8 cellular contexts compared by ENCODE assay signal in genomic region chr15:89018235-89018634, GRCh38.
DNase-seq lines count a peak whose midpoint lies in the region; ATAC-seq and TF ChIP-seq lines count a peak whose summit lies in the region.

No MANE protein-coding gene starts in this region.

- H3K79me1 ChIP-seq in trophoblast cell (ENCODE audit: low read length): peaks cover 2% of the 10 kb centered on the region

- H3K79me2 ChIP-seq in trophoblast cell (ENCODE audit: control insufficient read depth, insufficient read depth, low read length, poor library complexity) (no peaks in the 10 kb centered on the region), hepatocyte (no peaks in the 10 kb centered on the region)

- H3K36me3 ChIP-seq in trophoblast cell (ENCODE audit: control insufficient read depth in 1 of 2, insufficient read depth in 2 of 2, low read length in 2 of 2) (no peaks in the 10 kb centered on the region), hepatocyte (replicated peaks; ENCODE audit: insufficient read depth, low read depth) (no peaks in the 10 kb centered on the region)

- H3K4ac ChIP-seq in trophoblast cell (ENCODE audit: low read depth, low read length): no peak overlapping the region

- H3K4me3 ChIP-seq in trophoblast cell (ENCODE audit: low read depth, low read length) (no peak overlapping the region), hepatocyte (no peak overlapping the region)

- H3K27me3 Mint-ChIP-seq in glutamatergic neuron (ENCODE audit: unreplicated experiment): peaks cover 2% of the 10 kb centered on the region

- no peak overlapping the region for H3K14ac ChIP-seq in trophoblast cell (ENCODE audit: low read length)

- H3K36me3 Mint-ChIP-seq in glutamatergic neuron (ENCODE audit: unreplicated experiment): peaks cover 11% of the 10 kb centered on the region

- no peaks in the 10 kb centered on the region for H4K20me1 ChIP-seq in hepatocyte (ENCODE audit: insufficient read depth, poor library complexity, severe bottlenecking)

- H3K27ac Mint-ChIP-seq in glutamatergic neuron (ENCODE audit: unreplicated experiment): no peak overlapping the region

- no peak overlapping the region for H4K8ac ChIP-seq in trophoblast cell (ENCODE audit: low read depth, low read length)

- H3K23ac ChIP-seq in trophoblast cell (ENCODE audit: low read length): no peak overlapping the region

- WGBS in trophoblast cell (ENCODE audit: extremely low coverage, insufficient coverage, insufficient read length): no CpG with 5 or more reads among the region's 7 CpGs
- 88% methylated on average over 7 of the region's 7 CpGs for WGBS in hepatocyte (ENCODE audit: low lambda C conversion rate, missing lambda C conversion rate)

- H2BK12ac ChIP-seq in trophoblast cell (ENCODE audit: low read length): peak overlapping the region; percentile 50

- H3K27ac ChIP-seq in trophoblast cell (ENCODE audit: low read depth, low read length): no peak overlapping the region
- no peak overlapping the region for H3K27ac ChIP-seq in hepatocyte

- peak overlapping the region; percentile 28 for H2BK120ac ChIP-seq in trophoblast cell (ENCODE audit: insufficient read depth, low read length, poor library complexity)

- no peak overlapping the region for H3K18ac ChIP-seq in trophoblast cell (ENCODE audit: low read length)

- peaks cover 8% of the 10 kb centered on the region for H3K4me1 Mint-ChIP-seq in glutamatergic neuron (ENCODE audit: low read depth, unreplicated experiment)

- peak; percentile 25 for ATAC-seq in SK-N-SH treated with all-trans-retinoic acid at 6 μM for 48 hours
- ATAC-seq in GM19023 (IDR thresholded peaks at IDR 0.05; ENCODE audit: unreplicated experiment): no peak

- no peak overlapping the region for H2BK5ac ChIP-seq in trophoblast cell (ENCODE audit: low read depth, low read length, poor library complexity)

- DNase-seq in AG20443 (ENCODE audit: low spot score) (peak; percentile 60), glutamatergic neuron (no peak), trophoblast cell (no peak), AML-193 (lab: John Stamatoyannopoulos, UW) (no peak), hepatocyte (ENCODE audit: low spot score) (no peak), epidermal melanocyte (ENCODE audit: insufficient read length, low spot score) (no peak)

- no peaks in the 10 kb centered on the region for H3K9me3 Mint-ChIP-seq in glutamatergic neuron (ENCODE audit: unreplicated experiment)

- H2AFZ ChIP-seq in trophoblast cell (ENCODE audit: insufficient read depth, low read length, poor library complexity) (no peak overlapping the region), hepatocyte (no peak overlapping the region)

- H3K27me3 ChIP-seq in trophoblast cell (ENCODE audit: insufficient read depth, low read length) (no peaks in the 10 kb centered on the region), hepatocyte (no peaks in the 10 kb centered on the region)

- peaks cover 4 to 7% of the 10 kb centered on the region in 2 experiments for H3K4me1 ChIP-seq in trophoblast cell (ENCODE audit: control insufficient read depth in 1 of 2, insufficient read depth in 2 of 2, low read length in 2 of 2)
- no peaks in the 10 kb centered on the region for H3K4me1 ChIP-seq in hepatocyte (ENCODE audit: insufficient read depth)

- peak overlapping the region; percentile 36 for H2AK5ac ChIP-seq in trophoblast cell (ENCODE audit: low read length)

- H4K12ac ChIP-seq in trophoblast cell (ENCODE audit: low read depth, low read length): no peak overlapping the region

- H3K4me2 ChIP-seq in trophoblast cell (ENCODE audit: low read length) (no peak overlapping the region), hepatocyte (no peak overlapping the region)

- no peaks in the 10 kb centered on the region for H3K9me2 ChIP-seq in hepatocyte (replicated peaks; ENCODE audit: insufficient read depth)

- H3K9me3 ChIP-seq in trophoblast cell (ENCODE audit: insufficient read depth, low read depth, low read length) (no peaks in the 10 kb centered on the region), hepatocyte (ENCODE audit: low read depth) (no peaks in the 10 kb centered on the region)

- no peak overlapping the region for H3K9ac ChIP-seq in trophoblast cell (ENCODE audit: low read length)

- H3K4me3 Mint-ChIP-seq in glutamatergic neuron (ENCODE audit: unreplicated experiment): peak overlapping the region; percentile 87

- H4K91ac ChIP-seq in trophoblast cell (ENCODE audit: low read depth, low read length): peak overlapping the region; percentile 18

- no peak for TF ChIP-seq CTCF in glutamatergic neuron (IDR thresholded peaks at IDR 0.05; ENCODE audit: partially characterized antibody, unreplicated experiment)
- TF ChIP-seq CTCF in hepatocyte (IDR thresholded peaks at IDR 0.05; ENCODE audit: poor library complexity): no peak

TF ChIP-seq in SK-N-SH treated with all-trans-retinoic acid at 6 μM for 48 hours, 23 proteins besides CTCF, POLR2A, EP300 and RAD21:
- TF ChIP-seq ISL1 (CRISPR knock-in tag; IDR thresholded peaks at IDR 0.05): peak; percentile 1; the same call in 1 of the 2 replicates
- TF ChIP-seq CSDC2 (CRISPR knock-in tag; IDR thresholded peaks at IDR 0.05): no peak
TF ChIP-seq in SK-N-SH treated with all-trans-retinoic acid at 6 μM for 48 hours: peak in this region for 1.
